In genomic region chr18:57142361-57142760, GRCh38 we compare ENCODE assay signal across 24 cellular contexts. TPM values are rescaled to one million over a fixed set of nuclear protein-coding genes. Genes with fewer than 3 reads are reported as not detected.
"Had no signal": no experiment of that assay in that cellular context is flagged by ENCODE, and none has a peak within 500 bp of the region (broad histone marks: within the 10 kb centered on the region; RNA-seq: fewer than 3 reads in every experiment).

No MANE protein-coding gene starts in this region.

- H3K36me3 ChIP-seq: brain microvascular endothelial cell had no signal

- H3K36me3 Mint-ChIP-seq: activated CD4-positive, alpha-beta memory T cell treated with anti-CD3 and anti-CD28 coated beads for 36 hours; activated naive CD8-positive, alpha-beta T cell had no signal

- H3K27ac Mint-ChIP-seq: activated B cell treated with CpG ODN at 0.5 μM for 24 hours; activated CD4-positive, alpha-beta memory T cell treated with anti-CD3 and anti-CD28 coated beads for 36 hours; activated CD4-positive, alpha-beta T cell treated with anti-CD3 and anti-CD28 coated beads, Interleukin-2, amount 10 ng/mL, durations not matched to agents 7 days and 5 days; activated naive CD4-positive, alpha-beta T cell treated with anti-CD3 and anti-CD28 coated beads for 36 hours; activated naive CD8-positive, alpha-beta T cell; activated T-helper 17 cell treated with anti-CD3 and anti-CD28 coated beads, Interleukin-2, amount 50 U/mL, for 72 hours; T-helper 17 cell had no signal

- DNase-seq: activated B cell treated with CpG ODN at 0.5 μM for 24 hours; activated CD4-positive, alpha-beta memory T cell treated with anti-CD3 and anti-CD28 coated beads for 36 hours; activated CD4-positive, alpha-beta T cell treated with anti-CD3 and anti-CD28 coated beads for 1 hour; activated CD4-positive, alpha-beta T cell treated with anti-CD3 and anti-CD28 coated beads, Interleukin-2, amount 10 ng/mL, durations not matched to agents 7 days and 5 days; activated gamma-delta T cell; activated naive CD4-positive, alpha-beta T cell treated with anti-CD3 and anti-CD28 coated beads for 36 hours; activated T-cell treated with anti-CD3 and anti-CD28 coated beads for 4 hours; activated T-cell treated with anti-CD3 and anti-CD28 coated beads, Interleukin-2, amount 50 U/mL, for 48 hours; brain microvascular endothelial cell; cerebellar nuclear complex; Kasumi-1; NCI-H1048; NCI-H1694; NCI-H2029; NCI-H446 treated with DMSO at 0.1 percent for 48 hours; NCI-H526; SIG-M5; T-helper 17 cell; T-helper 9 cell had no signal

- ATAC-seq: activated T-helper 17 cell treated with anti-CD3 and anti-CD28 coated beads, Interleukin-2, amount 50 U/mL, for 72 hours; PC-3; T-helper 17 cell had no signal

- H3K4me3 Mint-ChIP-seq: activated B cell treated with CpG ODN at 0.5 μM for 24 hours; activated CD4-positive, alpha-beta memory T cell treated with anti-CD3 and anti-CD28 coated beads for 36 hours; activated CD4-positive, alpha-beta T cell treated with anti-CD3 and anti-CD28 coated beads, Interleukin-2, amount 10 ng/mL, durations not matched to agents 7 days and 5 days; activated naive CD4-positive, alpha-beta T cell treated with anti-CD3 and anti-CD28 coated beads for 36 hours; activated naive CD8-positive, alpha-beta T cell; activated T-helper 17 cell treated with anti-CD3 and anti-CD28 coated beads, Interleukin-2, amount 50 U/mL, for 72 hours; T-helper 17 cell had no signal

- H3K27ac ChIP-seq: brain microvascular endothelial cell had no signal

- H3K27me3 ChIP-seq: brain microvascular endothelial cell had no signal

- H3K4me1 Mint-ChIP-seq: activated B cell treated with CpG ODN at 0.5 μM for 24 hours; activated CD4-positive, alpha-beta T cell treated with anti-CD3 and anti-CD28 coated beads, Interleukin-2, amount 10 ng/mL, durations not matched to agents 7 days and 5 days; activated T-helper 17 cell treated with anti-CD3 and anti-CD28 coated beads, Interleukin-2, amount 50 U/mL, for 72 hours; T-helper 17 cell had no signal

- H3K9me3 Mint-ChIP-seq: activated B cell treated with CpG ODN at 0.5 μM for 24 hours; activated CD4-positive, alpha-beta memory T cell treated with anti-CD3 and anti-CD28 coated beads for 36 hours; activated CD4-positive, alpha-beta T cell treated with anti-CD3 and anti-CD28 coated beads, Interleukin-2, amount 10 ng/mL, durations not matched to agents 7 days and 5 days; activated naive CD4-positive, alpha-beta T cell treated with anti-CD3 and anti-CD28 coated beads for 36 hours; activated T-helper 17 cell treated with anti-CD3 and anti-CD28 coated beads, Interleukin-2, amount 50 U/mL, for 72 hours had no signal

RNA-seq across cellular contexts. Expression of gene BOD1L2, which starts 4.5 kb away (rescaled TPM):
- total RNA-seq: activated B cell treated with CpG ODN at 0.5 μM for 24 hours; activated CD4-positive, alpha-beta memory T cell treated with anti-CD3 and anti-CD28 coated beads for 36 hours; activated CD4-positive, alpha-beta T cell treated with anti-CD3 and anti-CD28 coated beads, Interleukin-2, amount 10 ng/mL, durations not matched to agents 7 days and 5 days; activated CD8-positive, alpha-beta memory T cell treated with anti-CD3 and anti-CD28 coated beads for 36 hours; activated naive CD4-positive, alpha-beta T cell treated with anti-CD3 and anti-CD28 coated beads for 36 hours; activated T-helper 17 cell treated with anti-CD3 and anti-CD28 coated beads, Interleukin-2, amount 50 U/mL, for 72 hours; cardiac septum; PC-3; T-helper 17 cell had no signal
